In the genomic region with DNA sequence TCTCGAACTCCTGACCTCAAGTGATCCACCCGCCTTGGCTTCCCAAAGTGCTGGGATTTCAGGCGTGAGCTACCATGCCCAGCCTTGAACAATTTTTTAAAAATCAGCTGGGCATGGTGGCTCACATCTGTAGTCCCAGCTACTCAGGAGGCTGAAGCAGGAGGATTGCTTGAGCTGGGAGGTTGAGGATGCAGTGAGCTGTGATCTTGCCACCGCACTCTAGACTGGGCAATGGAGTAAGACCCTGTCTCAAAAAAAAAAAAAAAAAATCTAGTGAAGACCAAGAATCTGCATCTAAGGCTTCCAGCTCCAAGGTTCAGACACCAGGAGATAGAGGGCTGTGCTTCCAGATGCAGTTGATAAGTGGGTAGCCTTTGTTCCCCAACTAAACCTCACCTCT, we compare ENCODE assay signal across 1 cellular context.
TF ChIP-seq lines count a peak whose summit lies in the region.

No MANE protein-coding gene starts in this region.

TF ChIP-seq in K562, 482 proteins besides CTCF, POLR2A, EP300 and RAD21:
- TF ChIP-seq ZNF121 (CRISPR knock-in tag; conservative IDR thresholded peaks at IDR 0.05) (peak; percentile 69), ZNF609 (CRISPR knock-in tag; IDR thresholded peaks at IDR 0.05; ENCODE audit: borderline replicate concordance) (no peak)
